In genomic region chr7:24821045-24821853, GRCh38 we compare ENCODE assay signal across 8 cellular contexts.
A peak's percentile ranks its signal among the peaks of the same experiment; 100 is the strongest.
DNase-seq lines count a peak whose midpoint lies in the region; ATAC-seq and TF ChIP-seq lines count a peak whose summit lies in the region.

No MANE protein-coding gene starts in this region.

- 23% methylated on average over 10 of the region's 10 CpGs for WGBS in smooth muscle cell (ENCODE audit: low lambda C conversion rate)

- H3K79me2 ChIP-seq in smooth muscle cell (ENCODE audit: low read depth): no peaks in the 10 kb centered on the region

- peak; percentile 43 for TF ChIP-seq CTCF in AG09309 (IDR thresholded peaks at IDR 0.05; ENCODE audit: control insufficient read depth, insufficient read depth, low read depth, low read length, missing control alignments)
- TF ChIP-seq CTCF in Panc1 (IDR thresholded peaks at IDR 0.05): no peak
- peak; percentile 38 for TF ChIP-seq CTCF in foreskin fibroblast (IDR thresholded peaks at IDR 0.05; ENCODE audit: low read depth, low read length)
- no peak for TF ChIP-seq CTCF in smooth muscle cell (IDR thresholded peaks at IDR 0.05; ENCODE audit: borderline replicate concordance, insufficient read depth, poor library complexity, severe bottlenecking)

- CTCF ChIA-PET in Panc1 (lab: Charles Lee): interaction anchor here (0.5 to 2.5 kb wide), 8 partner anchors 52 to 277 kb away, joined by 3 to 16 read pairs (median 5); partner anchors contain the start of gene OSBPL3

- H3K4me3 ChIP-seq in AG09309 (ENCODE audit: control insufficient read depth, low read depth, low read length) (no peak overlapping the region), Panc1 (ENCODE audit: low read depth in 2 of 2, low read length in 2 of 2) (no peak overlapping the region), foreskin fibroblast (ENCODE audit: low read depth in 1 of 2, low read length in 2 of 2) (no peak overlapping the region), smooth muscle cell (no peak overlapping the region)

- peak; percentile 69 for ATAC-seq in GM18873 (IDR thresholded peaks at IDR 0.05; ENCODE audit: low FRiP score, unreplicated experiment)
- ATAC-seq in HG03097 (IDR thresholded peaks at IDR 0.05; ENCODE audit: low FRiP score, unreplicated experiment): peak; percentile 73
- ATAC-seq in Panc1: peak; percentile 90

- BruUV-seq in Panc1 (replicated peaks; lab: Mats Ljungman, UMichigan): no TSS peak

- in situ Hi-C loops in Panc1 (cut with HindIII; ENCODE audit: low pct_unique_long_range_greater_than_20kb, low sequenced_read_pairs): no loop called here

- no peak overlapping the region for H2AFZ ChIP-seq in smooth muscle cell (ENCODE audit: low read depth)

- peaks cover 11% of the 10 kb centered on the region for H3F3A ChIP-seq in smooth muscle cell (ENCODE audit: low read depth)

- no peaks in the 10 kb centered on the region for H4K20me1 ChIP-seq in smooth muscle cell (ENCODE audit: low read depth)

- peaks cover 11% of the 10 kb centered on the region; the same call in 1 of the 2 replicates for H3K4me1 ChIP-seq in Panc1 (ENCODE audit: control insufficient read depth, insufficient read depth, low read length)
- peaks cover 10% of the 10 kb centered on the region for H3K4me1 ChIP-seq in smooth muscle cell (ENCODE audit: low read depth)

- H3K27ac ChIP-seq in Panc1 (ENCODE audit: low read length) (no peak overlapping the region), smooth muscle cell (ENCODE audit: low read depth) (peak overlapping the region; percentile 96)

- POLR2A ChIA-PET in Panc1 (lab: Charles Lee): no interaction called here

- H3K4me2 ChIP-seq in smooth muscle cell: peak overlapping the region; percentile 75

- DNase-seq in AG09309 (ENCODE audit: low read depth): peak; percentile 74
- peak; percentile 80 for DNase-seq in Panc1 (ENCODE audit: low read depth, low spot score)
- DNase-seq in activated T-helper 1 cell treated with Interleukin-2 at 50 U/mL for 16 hours (ENCODE audit: low read depth): peak; percentile 72
- DNase-seq in foreskin fibroblast: peak; percentile 95 to 96
- no peak for DNase-seq in smooth muscle cell (lab: John Stamatoyannopoulos, UW; ENCODE audit: unreplicated experiment)
- no peak for DNase-seq in NCI-H1694 treated with DMSO at 0.1 percent for 48 hours (lab: John Stamatoyannopoulos, UW)

- H3K27me3 ChIP-seq in Panc1 (ENCODE audit: control insufficient read depth, insufficient read depth, low read length): no peaks in the 10 kb centered on the region
- H3K27me3 ChIP-seq in smooth muscle cell (ENCODE audit: low read depth): no peaks in the 10 kb centered on the region

- H3K36me3 ChIP-seq in Panc1 (ENCODE audit: control insufficient read depth, insufficient read depth, low read length): no peaks in the 10 kb centered on the region
- no peaks in the 10 kb centered on the region for H3K36me3 ChIP-seq in smooth muscle cell (ENCODE audit: low read depth)

- intact Hi-C loops in Panc1 (cut with micrococcal nuclease; ENCODE audit: unreplicated experiment): loop anchor here (5.0 kb wide), 1 partner anchor 156 kb away; no protein-coding TSS in a partner anchor

- H3K9me3 ChIP-seq in Panc1 (ENCODE audit: control insufficient read depth, insufficient read depth, low read depth, low read length) (no peaks in the 10 kb centered on the region), smooth muscle cell (replicated peaks; ENCODE audit: low read depth) (no peaks in the 10 kb centered on the region)

- peak overlapping the region; percentile 67 for H3K9ac ChIP-seq in smooth muscle cell (ENCODE audit: low read depth)

Comparison
In these comparisons a context has a peak if more than half of its experiments do, and no peak if none do; other contexts are left out.
1. DNase-seq: peak in AG09309 (single experiment), Panc1 (single experiment), activated T-helper 1 cell treated with Interleukin-2 at 50 U/mL for 16 hours (single experiment) and foreskin fibroblast (2 of 2); none in smooth muscle cell (single experiment) and NCI-H1694 treated with DMSO at 0.1 percent for 48 hours (single experiment).
2. CTCF ChIP-seq: peak in AG09309 (single experiment) and foreskin fibroblast (single experiment); none in Panc1 (single experiment) and smooth muscle cell (single experiment).
3. Peak in every context shown above with its lines, with median percentiles within 50 percentile points of each other: ATAC-seq.